Comparison of ENCODE assay signal across 16 cellular contexts in the genomic region with DNA sequence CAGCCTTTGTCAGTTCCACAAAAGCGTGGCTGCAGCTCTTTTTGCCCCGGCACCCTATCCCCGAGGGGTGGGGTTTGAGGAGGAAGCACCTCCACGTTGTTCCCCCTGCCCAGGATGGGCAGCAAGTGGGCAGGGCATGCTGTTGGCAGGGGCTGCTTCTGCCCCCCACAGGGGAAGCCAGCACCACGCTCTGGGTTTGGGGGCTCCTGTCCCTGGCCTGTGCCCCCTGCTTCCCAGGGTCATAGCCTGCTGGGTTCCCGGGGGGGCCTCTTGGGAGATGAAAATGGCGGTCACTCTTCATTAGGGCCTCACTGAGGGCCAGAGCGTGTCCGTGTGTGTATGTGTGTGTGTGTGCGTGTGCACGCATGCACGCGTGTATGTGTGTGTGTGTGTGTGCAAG. TPM values are rescaled to one million over a fixed set of nuclear protein-coding genes. Genes with fewer than 3 reads are reported as not detected.
DNase-seq lines count a peak whose midpoint lies in the region; ATAC-seq, FAIRE-seq and TF ChIP-seq lines count a peak whose summit lies in the region.
"Had no signal": no experiment of that assay in that cellular context is flagged by ENCODE, and none has a peak within 500 bp of the region (broad histone marks: within the 10 kb centered on the region; RNA-seq: fewer than 3 reads in every experiment).

No MANE protein-coding gene starts in this region.

- H3K27me3 ChIP-seq in mesenchymal stem cell (ENCODE audit: control insufficient read depth in 1 of 2, insufficient read depth in 1 of 2, low read length in 2 of 2) = no peaks in the 10 kb centered on the region

- no peak overlapping the region for H2BK5ac ChIP-seq in mesenchymal stem cell (ENCODE audit: low read depth, low read length, poor library complexity, severe bottlenecking)

- no peak overlapping the region for H3K14ac ChIP-seq in mesenchymal stem cell (ENCODE audit: low read length in 2 of 2)

- no peak overlapping the region for H3K4me3 Mint-ChIP-seq in activated naive CD8-positive, alpha-beta T cell
- H3K4me3 Mint-ChIP-seq in activated naive CD8-positive, alpha-beta T cell treated with anti-CD3 and anti-CD28 coated beads for 36 hours = no peak overlapping the region
- no peak overlapping the region for H3K4me3 Mint-ChIP-seq in activated CD8-positive, alpha-beta T cell treated with anti-CD3 and anti-CD28 coated beads for 36 hours
- H3K4me3 Mint-ChIP-seq: WTC11 had no signal

- POLR2A ChIA-PET in activated CD8-positive, alpha-beta T cell treated with anti-CD3 and anti-CD28 coated beads for 36 hours (lab: Charles Lee) = interaction anchor here (0.8 to 4.2 kb wide), 5 partner anchors 9 to 41 kb away, joined by 3 to 25 read pairs (median 5); a partner anchor contains a TSS

- H3K23ac ChIP-seq in mesenchymal stem cell (ENCODE audit: low read length in 2 of 2) = no peak overlapping the region

- CTCF ChIA-PET in activated CD8-positive, alpha-beta T cell treated with anti-CD3 and anti-CD28 coated beads for 36 hours (lab: Charles Lee) = interaction anchor here (1.2 to 1.8 kb wide), 2 partner anchors 33 to 91 kb away, joined by 4 read pairs; a partner anchor contains a TSS

- no peaks in the 10 kb centered on the region for H3K27me3 Mint-ChIP-seq in activated naive CD8-positive, alpha-beta T cell
- H3K27me3 Mint-ChIP-seq in activated naive CD8-positive, alpha-beta T cell treated with anti-CD3 and anti-CD28 coated beads for 36 hours = no peaks in the 10 kb centered on the region
- H3K27me3 Mint-ChIP-seq in activated CD8-positive, alpha-beta T cell treated with anti-CD3 and anti-CD28 coated beads for 36 hours = no peaks in the 10 kb centered on the region

- H3K4me1 ChIP-seq in mesenchymal stem cell (ENCODE audit: control insufficient read depth, insufficient read depth, low read depth, low read length) = peaks cover 45% of the 10 kb centered on the region
- H3K4me1 ChIP-seq: HAP-1 had no signal

- WGBS in mesenchymal stem cell = 96% methylated on average over 13 of the region's 13 CpGs

- H3K4ac ChIP-seq in mesenchymal stem cell (ENCODE audit: low read depth in 1 of 2, low read length in 2 of 2) = no peak overlapping the region

- intact Hi-C loops in activated CD8-positive, alpha-beta T cell treated with anti-CD3 and anti-CD28 coated beads for 36 hours (cut with micrococcal nuclease) = loop anchor here (5.0 kb wide), 1 partner anchor 35 kb away; a partner anchor contains a TSS

- no peak overlapping the region for H2BK12ac ChIP-seq in mesenchymal stem cell (ENCODE audit: low read length in 2 of 2)

- no peak overlapping the region for H3K4me2 ChIP-seq in mesenchymal stem cell (ENCODE audit: low read length, poor library complexity, severe bottlenecking)

- no peak for DNase-seq in activated naive CD8-positive, alpha-beta T cell treated with anti-CD3 and anti-CD28 coated beads for 36 hours
- no peak for DNase-seq in activated CD8-positive, alpha-beta T cell treated with anti-CD3 and anti-CD28 coated beads for 36 hours
- DNase-seq in mesenchymal stem cell (no peak), urothelium cell line (ENCODE audit: low spot score) (no peak), NCI-H1930 (lab: John Stamatoyannopoulos, UW) (no peak), NOMO-1 treated with dmso at 0.1 percent for 144 hours (lab: John Stamatoyannopoulos, UW; ENCODE audit: unreplicated experiment) (no peak), SHP77 treated with DMSO at 0.1 percent for 48 hours (lab: John Stamatoyannopoulos, UW) (no peak)
- DNase-seq: activated T-cell treated with anti-CD3 and anti-CD28 coated beads, Interleukin-2, amount 50 U/mL, for 1 hour; MV-4-11; stimulated activated CD4-positive, alpha-beta T cell treated with anti-CD3 and anti-CD28 coated beads, Interleukin-2, amount 100 ng/mL, for 48 hours; stimulated activated CD8-positive, alpha-beta memory T cell treated with anti-CD3 and anti-CD28 coated beads, Interleukin-4, amount 100 ng/mL, for 48 hours had no signal

- peak; percentile 97 for FAIRE-seq in urothelium cell line (lab: Jason Lieb, UNC)
- FAIRE-seq: astrocyte, colon had no signal

- no peaks in the 10 kb centered on the region for H3K9me3 Mint-ChIP-seq in activated naive CD8-positive, alpha-beta T cell (ENCODE audit: low read depth)
- H3K9me3 Mint-ChIP-seq in activated naive CD8-positive, alpha-beta T cell treated with anti-CD3 and anti-CD28 coated beads for 36 hours = no peaks in the 10 kb centered on the region
- no peaks in the 10 kb centered on the region for H3K9me3 Mint-ChIP-seq in activated CD8-positive, alpha-beta T cell treated with anti-CD3 and anti-CD28 coated beads for 36 hours
- H3K9me3 Mint-ChIP-seq: WTC11 had no signal

- ATAC-seq in activated CD8-positive, alpha-beta T cell treated with anti-CD3 and anti-CD28 coated beads for 36 hours = no peak

- no peak for TF ChIP-seq CTCF in activated CD8-positive, alpha-beta T cell treated with anti-CD3 and anti-CD28 coated beads for 36 hours (IDR thresholded peaks at IDR 0.05)

- H2BK15ac ChIP-seq in mesenchymal stem cell (ENCODE audit: low read depth, poor library complexity, severe bottlenecking) = peak overlapping the region; percentile 6

- H3K9ac ChIP-seq in mesenchymal stem cell (ENCODE audit: low read length) = no peak overlapping the region

- H3K4me1 Mint-ChIP-seq in activated naive CD8-positive, alpha-beta T cell (ENCODE audit: low read depth) = peaks cover 78% of the 10 kb centered on the region
- H3K4me1 Mint-ChIP-seq in activated naive CD8-positive, alpha-beta T cell treated with anti-CD3 and anti-CD28 coated beads for 36 hours = peaks cover 82% of the 10 kb centered on the region
- H3K4me1 Mint-ChIP-seq in activated CD8-positive, alpha-beta T cell treated with anti-CD3 and anti-CD28 coated beads for 36 hours (ENCODE audit: low read depth) = peaks cover 85% of the 10 kb centered on the region

- H3K36me3 ChIP-seq in mesenchymal stem cell (ENCODE audit: control insufficient read depth in 1 of 2, insufficient read depth in 2 of 2, low read depth in 1 of 2, low read length in 2 of 2) = peaks cover 77 to 98% of the 10 kb centered on the region in 2 experiments

- peak overlapping the region; percentile 31 for H4K8ac ChIP-seq in mesenchymal stem cell (ENCODE audit: low read length)

- no peak overlapping the region for H2BK120ac ChIP-seq in mesenchymal stem cell (ENCODE audit: low read depth, low read length)

- no peaks in the 10 kb centered on the region for H3K9me3 ChIP-seq in mesenchymal stem cell (ENCODE audit: control insufficient read depth, low read length)
- H3K9me3 ChIP-seq: HAP-1 had no signal

- H3K4me3 ChIP-seq in mesenchymal stem cell (ENCODE audit: insufficient read depth in 1 of 2, low read depth in 1 of 2, low read length in 2 of 2) = no peak overlapping the region
- H3K4me3 ChIP-seq: HAP-1 had no signal

- peak overlapping the region; percentile 48 for H4K91ac ChIP-seq in mesenchymal stem cell (ENCODE audit: low read length)

- no peaks in the 10 kb centered on the region for H3K36me3 Mint-ChIP-seq in activated naive CD8-positive, alpha-beta T cell
- peaks cover 56% of the 10 kb centered on the region for H3K36me3 Mint-ChIP-seq in activated naive CD8-positive, alpha-beta T cell treated with anti-CD3 and anti-CD28 coated beads for 36 hours
- H3K36me3 Mint-ChIP-seq in activated CD8-positive, alpha-beta T cell treated with anti-CD3 and anti-CD28 coated beads for 36 hours (ENCODE audit: low read depth) = peaks cover 63% of the 10 kb centered on the region

- no peak overlapping the region for H3K18ac ChIP-seq in mesenchymal stem cell (ENCODE audit: low read depth in 1 of 2, low read length in 2 of 2)

- no peak overlapping the region for H3K27ac ChIP-seq in mesenchymal stem cell (ENCODE audit: low read length, poor library complexity, severe bottlenecking)

- H3K27ac Mint-ChIP-seq in activated naive CD8-positive, alpha-beta T cell = peak overlapping the region; percentile 94
- no peak overlapping the region for H3K27ac Mint-ChIP-seq in activated naive CD8-positive, alpha-beta T cell treated with anti-CD3 and anti-CD28 coated beads for 36 hours
- H3K27ac Mint-ChIP-seq in activated CD8-positive, alpha-beta T cell treated with anti-CD3 and anti-CD28 coated beads for 36 hours = peak overlapping the region; percentile 82

- H3K79me1 ChIP-seq in mesenchymal stem cell (replicated peaks; ENCODE audit: low read length, poor library complexity, severe bottlenecking) = peaks cover 12% of the 10 kb centered on the region

- H2AK5ac ChIP-seq in mesenchymal stem cell (ENCODE audit: low read length, severe bottlenecking) = no peak overlapping the region

- H2AFZ ChIP-seq in mesenchymal stem cell (ENCODE audit: low read depth, low read length) = no peak overlapping the region

RNA-seq across cellular contexts. Expression of a gene that starts 22.8 kb away (rescaled TPM):
- 100 to 1,000 TPM; 131 TPM for total RNA-seq in activated naive CD8-positive, alpha-beta T cell treated with anti-CD3 and anti-CD28 coated beads for 36 hours
- 100 to 1,000 TPM; 135 to 139 TPM for total RNA-seq in activated CD8-positive, alpha-beta T cell treated with anti-CD3 and anti-CD28 coated beads for 36 hours
- polyA plus RNA-seq in mesenchymal stem cell (2013, experiment 1 of 2) = 223 TPM
- polyA plus RNA-seq in mesenchymal stem cell (2013, experiment 2 of 2) = 220 TPM

RNA-seq across cellular contexts. Expression of a gene that starts 39.1 kb away (rescaled TPM):
- 1,000 to 10,000 TPM; 1,956 to 1,966 TPM for total RNA-seq in activated naive CD8-positive, alpha-beta T cell treated with anti-CD3 and anti-CD28 coated beads for 36 hours
- 1,000 to 10,000 TPM; 1,908 to 1,957 TPM for total RNA-seq in activated CD8-positive, alpha-beta T cell treated with anti-CD3 and anti-CD28 coated beads for 36 hours
- polyA plus RNA-seq in mesenchymal stem cell (2013, experiment 1 of 2) = 3,739 TPM
- 3,716 TPM for polyA plus RNA-seq in mesenchymal stem cell (2013, experiment 2 of 2)
